ENCODE assay signal across 1 cellular context in genomic region chr16:66919569-66920472, GRCh38.
TF ChIP-seq lines count a peak whose summit lies in the region.

No MANE protein-coding gene starts in this region.

TF ChIP-seq in HepG2, 621 proteins besides CTCF, POLR2A, EP300 and RAD21:
- TF ChIP-seq ZBTB7A (CRISPR knock-in tag; IDR thresholded peaks at IDR 0.05) = 0 out of 2 replicates have a peak, but pooled peaks have one; percentile 9
- no peak for TF ChIP-seq ZNF550 (CRISPR knock-in tag; IDR thresholded peaks at IDR 0.05; ENCODE audit: borderline replicate concordance)
- peak; percentile 14; the same call in 1 of the 2 replicates for TF ChIP-seq HDAC1 (CRISPR knock-in tag; IDR thresholded peaks at IDR 0.05)
- no peak for TF ChIP-seq ZNF468 (CRISPR knock-in tag; IDR thresholded peaks at IDR 0.05)
- no peak for TF ChIP-seq SP1 (IDR thresholded peaks at IDR 0.05)
- no peak for TF ChIP-seq SP1 (CRISPR knock-in tag; IDR thresholded peaks at IDR 0.05)
- TF ChIP-seq ZSCAN22 (CRISPR knock-in tag; IDR thresholded peaks at IDR 0.05) = 0 out of 2 replicates have a peak, but pooled peaks have one; percentile 14
- TF ChIP-seq GTF2F1 (IDR thresholded peaks at IDR 0.05; ENCODE audit: low read length) = no peak
- TF ChIP-seq ZNF768 (CRISPR knock-in tag; IDR thresholded peaks at IDR 0.05) = peak; percentile 80
